1 cellular context compared by ENCODE assay signal in the genomic region with DNA sequence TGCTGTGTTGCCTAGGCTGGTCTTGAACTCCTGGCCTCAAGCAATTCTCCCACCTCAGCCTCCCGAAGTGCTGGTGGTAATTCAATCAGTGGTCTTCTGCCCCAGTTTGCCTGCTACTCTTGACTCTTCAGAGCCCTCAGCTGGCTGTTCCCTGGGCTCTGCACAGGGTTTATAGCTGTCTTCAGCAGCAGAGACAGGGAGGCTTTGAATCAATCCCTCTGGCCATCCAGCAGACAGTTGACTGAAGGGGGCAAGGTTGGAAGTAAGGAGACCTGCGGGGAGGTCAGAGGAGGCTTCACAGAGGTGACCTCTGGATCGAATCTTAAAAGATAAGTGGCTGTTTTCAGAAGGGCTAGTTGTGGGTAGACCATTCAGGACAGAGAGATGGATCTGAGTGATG.
TF ChIP-seq lines count a peak whose summit lies in the region.

No MANE protein-coding gene starts in this region.

TF ChIP-seq in K562, 482 proteins besides CTCF, POLR2A, EP300 and RAD21:
- no peak for TF ChIP-seq GTF2A2 (tag; IDR thresholded peaks at IDR 0.05)
- TF ChIP-seq ZBTB9 (CRISPR knock-in tag; IDR thresholded peaks at IDR 0.05): no peak
- TF ChIP-seq ARNT (IDR thresholded peaks at IDR 0.05): no peak
- no peak for TF ChIP-seq SNRNP70 (optimal IDR thresholded peaks at IDR 0.05; ENCODE audit: low read depth, low read length)
- TF ChIP-seq RCOR1 (IDR thresholded peaks at IDR 0.05; ENCODE audit: borderline replicate concordance in 1 of 2, low read depth in 2 of 2, low read length in 2 of 2): no peak
- TF ChIP-seq ZNF23 (CRISPR knock-in tag; IDR thresholded peaks at IDR 0.05): no peak
- no peak for TF ChIP-seq POLR3G (IDR thresholded peaks at IDR 0.05; ENCODE audit: extremely low read depth, insufficient read length, insufficient replicate concordance)
- TF ChIP-seq ZBTB33 (CRISPR knock-in tag; IDR thresholded peaks at IDR 0.05): no peak
- TF ChIP-seq CSDE1 (IDR thresholded peaks at IDR 0.05): no peak
- TF ChIP-seq ELF1 (tag; IDR thresholded peaks at IDR 0.05): no peak
- no peak for TF ChIP-seq CBFB (CRISPR knock-in tag; IDR thresholded peaks at IDR 0.05)
- TF ChIP-seq ZNF134 (CRISPR knock-in tag; conservative IDR thresholded peaks at IDR 0.05): no peak
- TF ChIP-seq MCM7 (IDR thresholded peaks at IDR 0.05): no peak
- TF ChIP-seq POLR3A (IDR thresholded peaks at IDR 0.05; ENCODE audit: borderline replicate concordance, extremely low read depth, insufficient read depth, insufficient read length): no peak
- TF ChIP-seq, protein P1, sequence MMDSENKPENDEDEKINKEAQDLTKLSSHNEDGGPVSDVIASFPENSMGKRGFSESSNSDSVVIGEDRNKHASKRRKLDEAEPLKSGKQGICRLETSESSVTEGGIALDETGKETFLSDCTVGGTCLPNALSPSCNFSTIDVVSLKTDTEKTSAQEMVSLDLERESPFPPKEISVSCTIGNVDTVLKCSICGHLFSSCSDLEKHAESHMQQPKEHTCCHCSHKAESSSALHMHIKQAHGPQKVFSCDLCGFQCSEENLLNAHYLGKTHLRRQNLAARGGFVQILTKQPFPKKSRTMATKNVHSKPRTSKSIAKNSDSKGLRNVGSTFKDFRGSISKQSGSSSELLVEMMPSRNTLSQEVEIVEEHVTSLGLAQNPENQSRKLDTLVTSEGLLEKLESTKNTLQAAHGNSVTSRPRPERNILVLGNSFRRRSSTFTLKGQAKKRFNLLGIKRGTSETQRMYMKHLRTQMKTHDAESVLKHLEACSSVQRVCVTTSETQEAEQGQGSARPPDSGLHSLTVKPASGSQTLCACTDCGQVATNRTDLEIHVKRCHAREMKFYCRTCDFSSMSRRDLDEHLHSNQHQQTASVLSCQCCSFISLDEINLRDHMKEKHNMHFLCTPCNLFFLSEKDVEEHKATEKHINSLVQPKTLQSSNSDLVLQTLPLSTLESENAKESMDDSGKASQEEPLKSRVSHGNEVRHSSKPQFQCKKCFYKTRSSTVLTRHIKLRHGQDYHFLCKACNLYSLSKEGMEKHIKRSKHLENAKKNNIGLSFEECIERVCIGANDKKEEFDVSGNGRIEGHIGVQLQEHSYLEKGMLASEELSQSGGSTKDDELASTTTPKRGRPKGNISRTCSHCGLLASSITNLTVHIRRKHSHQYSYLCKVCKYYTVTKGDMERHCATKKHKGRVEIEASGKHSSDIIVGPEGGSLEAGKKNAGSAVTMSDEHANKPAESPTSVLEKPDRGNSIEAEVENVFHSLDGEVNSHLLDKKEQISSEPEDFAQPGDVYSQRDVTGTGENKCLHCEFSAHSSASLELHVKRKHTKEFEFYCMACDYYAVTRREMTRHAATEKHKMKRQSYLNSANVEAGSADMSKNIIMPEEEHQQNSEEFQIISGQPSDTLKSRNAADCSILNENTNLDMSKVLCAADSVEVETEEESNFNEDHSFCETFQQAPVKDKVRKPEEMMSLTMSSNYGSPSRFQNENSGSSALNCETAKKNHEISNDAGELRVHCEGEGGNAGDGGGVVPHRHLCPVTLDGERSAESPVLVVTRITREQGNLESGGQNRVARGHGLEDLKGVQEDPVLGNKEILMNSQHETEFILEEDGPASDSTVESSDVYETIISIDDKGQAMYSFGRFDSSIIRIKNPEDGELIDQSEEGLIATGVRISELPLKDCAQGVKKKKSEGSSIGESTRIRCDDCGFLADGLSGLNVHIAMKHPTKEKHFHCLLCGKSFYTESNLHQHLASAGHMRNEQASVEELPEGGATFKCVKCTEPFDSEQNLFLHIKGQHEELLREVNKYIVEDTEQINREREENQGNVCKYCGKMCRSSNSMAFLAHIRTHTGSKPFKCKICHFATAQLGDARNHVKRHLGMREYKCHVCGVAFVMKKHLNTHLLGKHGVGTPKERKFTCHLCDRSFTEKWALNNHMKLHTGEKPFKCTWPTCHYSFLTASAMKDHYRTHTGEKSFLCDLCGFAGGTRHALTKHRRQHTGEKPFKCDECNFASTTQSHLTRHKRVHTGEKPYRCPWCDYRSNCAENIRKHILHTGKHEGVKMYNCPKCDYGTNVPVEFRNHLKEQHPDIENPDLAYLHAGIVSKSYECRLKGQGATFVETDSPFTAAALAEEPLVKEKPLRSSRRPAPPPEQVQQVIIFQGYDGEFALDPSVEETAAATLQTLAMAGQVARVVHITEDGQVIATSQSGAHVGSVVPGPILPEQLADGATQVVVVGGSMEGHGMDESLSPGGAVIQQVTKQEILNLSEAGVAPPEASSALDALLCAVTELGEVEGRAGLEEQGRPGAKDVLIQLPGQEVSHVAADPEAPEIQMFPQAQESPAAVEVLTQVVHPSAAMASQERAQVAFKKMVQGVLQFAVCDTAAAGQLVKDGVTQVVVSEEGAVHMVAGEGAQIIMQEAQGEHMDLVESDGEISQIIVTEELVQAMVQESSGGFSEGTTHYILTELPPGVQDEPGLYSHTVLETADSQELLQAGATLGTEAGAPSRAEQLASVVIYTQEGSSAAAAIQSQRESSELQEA (IDR thresholded peaks at IDR 0.05; ENCODE audit: low read depth): no peak
- TF ChIP-seq CREBBP (IDR thresholded peaks at IDR 0.05; ENCODE audit: low read depth, low read length): no peak
